ENCODE assay signal across 8 cellular contexts in the genomic region with DNA sequence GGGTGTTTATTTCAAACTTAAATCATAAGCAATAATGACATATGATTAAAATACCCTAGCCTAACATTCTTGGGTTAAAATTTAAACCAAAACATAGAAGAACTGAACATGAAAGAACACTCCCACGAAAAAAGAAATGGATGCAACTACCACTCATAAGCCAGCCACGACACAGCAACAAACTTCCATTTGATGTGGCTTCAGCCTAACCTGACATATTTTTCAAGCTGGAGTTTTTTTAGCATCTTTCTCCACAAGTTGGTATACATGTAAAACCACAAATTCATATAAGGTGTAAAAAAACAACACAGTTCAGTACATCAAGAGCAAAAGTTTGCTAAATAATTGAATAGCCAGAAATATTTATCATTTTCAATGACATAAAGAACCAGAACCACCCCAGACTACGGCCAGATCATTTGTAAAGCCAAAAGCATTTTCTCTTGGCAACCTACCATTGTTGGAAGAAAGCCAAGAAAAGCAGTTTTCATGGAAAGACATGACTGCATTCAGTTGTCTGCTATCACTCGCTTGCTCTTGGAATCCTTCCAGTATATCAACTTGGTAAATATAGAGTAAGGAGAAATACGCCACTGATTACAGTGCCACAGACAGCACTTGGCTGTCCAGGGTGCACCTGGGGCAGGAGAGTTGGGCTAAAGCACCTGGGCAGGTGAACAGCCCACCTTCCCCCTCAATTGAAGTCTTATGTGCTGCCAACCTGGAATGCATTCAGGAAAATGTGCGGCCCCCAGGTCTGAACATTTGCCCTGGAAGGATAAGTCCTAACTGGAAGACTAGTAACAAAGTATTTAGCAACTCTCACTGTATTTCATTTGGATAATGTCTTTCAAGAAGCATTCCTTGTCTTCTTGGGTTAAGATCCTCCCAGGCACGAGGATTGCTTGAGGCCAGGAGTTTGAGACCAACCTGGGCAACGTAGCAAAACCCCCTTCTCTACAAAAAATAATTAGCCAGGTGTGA.
DNase-seq lines count a peak whose midpoint lies in the region; ATAC-seq, FAIRE-seq and TF ChIP-seq lines count a peak whose summit lies in the region.

No MANE protein-coding gene starts in this region.

- H3K9me3 ChIP-seq in liver (ENCODE audit: control insufficient read depth in 4 of 4, low read length in 3 of 4) (no peaks in the 10 kb centered on the region), HepG2 (ENCODE audit: low read length) (no peaks in the 10 kb centered on the region), RWPE2 (ENCODE audit: severe bottlenecking) (no peaks in the 10 kb centered on the region), fibroblast of lung (ENCODE audit: control insufficient read depth, insufficient read depth, low read depth, low read length) (no peaks in the 10 kb centered on the region), psoas muscle (no peaks in the 10 kb centered on the region), neural progenitor cell (ENCODE audit: low read depth) (no peaks in the 10 kb centered on the region)

- H3K9me3 Mint-ChIP-seq in neural progenitor cell: peaks cover 7% of the 10 kb centered on the region

- POLR2A ChIA-PET in HepG2 (lab: Yijun Ruan, JAX): no interaction called here

- no peak for FAIRE-seq in HepG2 (lab: Jason Lieb, UNC)

- no peak overlapping the region for H3K9ac ChIP-seq in liver (ENCODE audit: low read depth in 1 of 2, low read length in 2 of 2)
- H3K9ac ChIP-seq in HepG2 (ENCODE audit: insufficient read depth, low read depth, low read length): no peak overlapping the region
- H3K9ac ChIP-seq in fibroblast of lung (ENCODE audit: insufficient read depth, low read length): no peak overlapping the region
- H3K9ac ChIP-seq in neural progenitor cell: no peak overlapping the region

- no peak overlapping the region for H3K27ac Mint-ChIP-seq in neural progenitor cell

- intact Hi-C loops in HepG2 (cut with micrococcal nuclease; ENCODE audit: unreplicated experiment) (loop anchor here (10.0 kb wide), 1 partner anchor 55 kb away; no protein-coding TSS in a partner anchor), psoas muscle (cut with DNase I) (loop anchor here in 1 of 2 donors (5.0 kb wide), 1 partner anchor 37 kb away; no protein-coding TSS in a partner anchor), head of caudate nucleus (cut with DNase I) (no loop called here)

- DNase-seq in HepG2 (ENCODE audit: low spot score) (no peak), RWPE2 (ENCODE audit: low spot score) (no peak), fibroblast of lung (ENCODE audit: low read depth in 2 of 2) (peak; percentile 93 to 97), psoas muscle (no peak), head of caudate nucleus (no peak), neural progenitor cell (ENCODE audit: low spot score) (no peak)
- DNase-seq in effector CD8-positive, alpha-beta T cell (lab: John Stamatoyannopoulos, UW): no peak

- H3K27me3 ChIP-seq in liver (ENCODE audit: control insufficient read depth in 4 of 4, insufficient read depth in 4 of 4, low read length in 3 of 4): no peaks in the 10 kb centered on the region
- H3K27me3 ChIP-seq in HepG2 (ENCODE audit: control insufficient read depth in 1 of 2, insufficient read depth in 2 of 2, low read length in 2 of 2): no peaks in the 10 kb centered on the region; a peak in 1 of 5 replicates
- H3K27me3 ChIP-seq in RWPE2 (ENCODE audit: insufficient read depth, poor library complexity, severe bottlenecking): no peaks in the 10 kb centered on the region
- H3K27me3 ChIP-seq in fibroblast of lung (ENCODE audit: control insufficient read depth, insufficient read depth, low read length): no peaks in the 10 kb centered on the region
- H3K27me3 ChIP-seq in psoas muscle (ENCODE audit: insufficient read depth in 3 of 3, low read length in 2 of 3): no peaks in the 10 kb centered on the region
- no peaks in the 10 kb centered on the region for H3K27me3 ChIP-seq in neural progenitor cell

- H2AFZ ChIP-seq in HepG2 (ENCODE audit: low read length) (no peak overlapping the region), fibroblast of lung (ENCODE audit: low read length) (no peak overlapping the region), neural progenitor cell (replicated peaks) (no peak overlapping the region)

- no peak for TF ChIP-seq EP300 in HepG2 (IDR thresholded peaks at IDR 0.05; ENCODE audit: low read depth in 2 of 2, low read length in 2 of 2)
- TF ChIP-seq EP300 in HepG2 (CRISPR knock-in tag; IDR thresholded peaks at IDR 0.05; ENCODE audit: borderline replicate concordance): no peak

- peaks cover 7% of the 10 kb centered on the region for H3K27me3 Mint-ChIP-seq in neural progenitor cell (ENCODE audit: insufficient read depth, low read depth)

- H3K36me3 ChIP-seq in liver (ENCODE audit: control insufficient read depth in 4 of 4, insufficient read depth in 3 of 4, low read depth in 1 of 4, low read length in 3 of 4): no peaks in the 10 kb centered on the region
- peaks cover 4 to 8% of the 10 kb centered on the region in 2 experiments; a peak in 1 of 5 replicates for H3K36me3 ChIP-seq in HepG2 (replicated peaks in 1 of 2; ENCODE audit: control insufficient read depth in 1 of 2, insufficient read depth in 2 of 2, low read length in 2 of 2)
- H3K36me3 ChIP-seq in RWPE2 (ENCODE audit: low read depth): no peaks in the 10 kb centered on the region
- H3K36me3 ChIP-seq in fibroblast of lung (ENCODE audit: control insufficient read depth, insufficient read depth, low read length): no peaks in the 10 kb centered on the region
- H3K36me3 ChIP-seq in psoas muscle (ENCODE audit: insufficient read depth in 1 of 2, low read depth in 1 of 2): no peaks in the 10 kb centered on the region
- no peaks in the 10 kb centered on the region for H3K36me3 ChIP-seq in neural progenitor cell

- no peak for TF ChIP-seq POLR2A in HepG2 (IDR thresholded peaks at IDR 0.05; ENCODE audit: insufficient read depth in 1 of 2, low read depth in 2 of 2, low read length in 2 of 2)

- no peak overlapping the region for H3K4me3 Mint-ChIP-seq in neural progenitor cell

- peaks cover 47% of the 10 kb centered on the region for H3K4me1 Mint-ChIP-seq in neural progenitor cell

- TF ChIP-seq RAD21 in liver (IDR thresholded peaks at IDR 0.05): peak; percentile 36 to 60
- no peak for TF ChIP-seq RAD21 in HepG2 (CRISPR knock-in tag; IDR thresholded peaks at IDR 0.05)

- H3K79me2 ChIP-seq in HepG2 (ENCODE audit: insufficient read depth, low read length) (peaks cover 96% of the 10 kb centered on the region), fibroblast of lung (ENCODE audit: control insufficient read depth, insufficient read depth, low read length) (peaks cover 92% of the 10 kb centered on the region), neural progenitor cell (ENCODE audit: low read depth) (peaks cover 100% of the 10 kb centered on the region)

- no TSS peak for BruUV-seq in HepG2 (replicated peaks; lab: Mats Ljungman, UMichigan)

- ATAC-seq in HepG2 (no peak), RWPE2 (ENCODE audit: low read depth) (peak; percentile 91), psoas muscle (peak in 3 of 4 donors; percentile 51 to 62 (median 60))

- H3K4me1 ChIP-seq in liver (ENCODE audit: control insufficient read depth in 4 of 4, insufficient read depth in 4 of 4, low read length in 3 of 4) (peaks cover 12 to 65% (median 56%) of the 10 kb centered on the region in 4 donors), HepG2 (ENCODE audit: insufficient read depth, low read length) (peaks cover 35% of the 10 kb centered on the region), RWPE2 (ENCODE audit: insufficient read depth, poor library complexity, severe bottlenecking) (peaks cover 25% of the 10 kb centered on the region), fibroblast of lung (ENCODE audit: control insufficient read depth, extremely low read depth, insufficient read depth, low read length) (peaks cover 26% of the 10 kb centered on the region), psoas muscle (peaks cover 93% of the 10 kb centered on the region), neural progenitor cell (peaks cover 46% of the 10 kb centered on the region)

- CTCF ChIA-PET in HepG2 (lab: Yijun Ruan, JAX; ENCODE audit: low intra/inter-chr PET ratio, low total read pairs): no interaction called here

- H3F3A ChIP-seq in neural progenitor cell (ENCODE audit: low read depth): peaks cover 6% of the 10 kb centered on the region

- H3K27ac ChIP-seq in liver (ENCODE audit: low read depth in 1 of 2, low read length in 2 of 2): peak overlapping the region; percentile 58 to 62
- H3K27ac ChIP-seq in HepG2 (ENCODE audit: extremely low read length, insufficient read depth, low read length): no peak overlapping the region
- peak overlapping the region; percentile 7 for H3K27ac ChIP-seq in RWPE2 (ENCODE audit: poor library complexity, severe bottlenecking)
- H3K27ac ChIP-seq in fibroblast of lung (ENCODE audit: insufficient read depth, low read length): peak overlapping the region; percentile 23
- H3K27ac ChIP-seq in psoas muscle: peak overlapping the region; percentile 36
- H3K27ac ChIP-seq in neural progenitor cell: no peak overlapping the region

- no peak for TF ChIP-seq CTCF in liver (IDR thresholded peaks at IDR 0.05; ENCODE audit: low read depth, low read length, missing input control)
- no peak for TF ChIP-seq CTCF in HepG2 (CRISPR knock-in tag; IDR thresholded peaks at IDR 0.05)
- TF ChIP-seq CTCF in RWPE2 (IDR thresholded peaks at IDR 0.05; ENCODE audit: poor library complexity, severe bottlenecking): no peak
- no peak for TF ChIP-seq CTCF in fibroblast of lung (conservative IDR thresholded peaks at IDR 0.05 in 1 of 2, IDR thresholded peaks at IDR 0.05 in 1 of 2; ENCODE audit: low read depth in 1 of 2, low read length in 2 of 2)
- TF ChIP-seq CTCF in psoas muscle (IDR thresholded peaks at IDR 0.05): no peak
- no peak for TF ChIP-seq CTCF in neural progenitor cell (IDR thresholded peaks at IDR 0.05)

- H3K4me2 ChIP-seq in HepG2 (ENCODE audit: low read depth, low read length) (no peak overlapping the region), fibroblast of lung (ENCODE audit: extremely low read depth, insufficient read depth, low read length) (peak overlapping the region; percentile 69), neural progenitor cell (no peak overlapping the region)

- peaks cover 58% of the 10 kb centered on the region for H4K20me1 ChIP-seq in HepG2 (ENCODE audit: insufficient read depth, low read length)
- peaks cover 28% of the 10 kb centered on the region for H4K20me1 ChIP-seq in fibroblast of lung (ENCODE audit: control insufficient read depth, extremely low read depth, insufficient read depth, low read length)
- peaks cover 100% of the 10 kb centered on the region for H4K20me1 ChIP-seq in neural progenitor cell (ENCODE audit: low read depth)

- WGBS in liver: 33% methylated on average over 8 of the region's 8 CpGs
- 95% methylated on average over 8 of the region's 8 CpGs for WGBS in HepG2 (ENCODE audit: low lambda C conversion rate)
- 17 to 25% (median 20%) methylated on average over 8 of the region's 8 CpGs for WGBS in psoas muscle, 3 donors

- peaks cover 26% of the 10 kb centered on the region for H3K36me3 Mint-ChIP-seq in neural progenitor cell

- H3K4me3 ChIP-seq in liver (ENCODE audit: low read depth in 1 of 3, low read length in 3 of 3): no peak overlapping the region
- no peak overlapping the region for H3K4me3 ChIP-seq in HepG2 (replicated peaks in 1 of 3; ENCODE audit: insufficient read depth in 1 of 3, low read depth in 2 of 3, low read length in 3 of 3)
- no peak overlapping the region for H3K4me3 ChIP-seq in RWPE2 (ENCODE audit: severe bottlenecking)
- H3K4me3 ChIP-seq in fibroblast of lung (replicated peaks in 1 of 4; ENCODE audit: control extremely low read depth in 1 of 4, insufficient read depth in 1 of 4, low read depth in 3 of 4, low read length in 4 of 4): no peak overlapping the region
- H3K4me3 ChIP-seq in psoas muscle: no peak overlapping the region
- H3K4me3 ChIP-seq in neural progenitor cell: no peak overlapping the region

- in situ Hi-C loops in HepG2 (cut with HindIII; ENCODE audit: extremely low pct_ligation_motif_present, low pct_unique_long_range_greater_than_20kb): no loop called here

Comparison
In these comparisons a context has a peak if more than half of its experiments do, and no peak if none do; other contexts are left out.
1. H3K27ac ChIP-seq: peak in liver (2 of 2), RWPE2 (single experiment), fibroblast of lung (single experiment) and psoas muscle (single experiment); none in HepG2 (single experiment) and neural progenitor cell (single experiment).
2. DNase-seq: peak in fibroblast of lung (2 of 2); none in HepG2 (single experiment), RWPE2 (single experiment), psoas muscle (0 of 2), head of caudate nucleus (0 of 42), neural progenitor cell (single experiment) and effector CD8-positive, alpha-beta T cell (single experiment).